Comparison of ENCODE assay signal across 16 cellular contexts in the genomic region with DNA sequence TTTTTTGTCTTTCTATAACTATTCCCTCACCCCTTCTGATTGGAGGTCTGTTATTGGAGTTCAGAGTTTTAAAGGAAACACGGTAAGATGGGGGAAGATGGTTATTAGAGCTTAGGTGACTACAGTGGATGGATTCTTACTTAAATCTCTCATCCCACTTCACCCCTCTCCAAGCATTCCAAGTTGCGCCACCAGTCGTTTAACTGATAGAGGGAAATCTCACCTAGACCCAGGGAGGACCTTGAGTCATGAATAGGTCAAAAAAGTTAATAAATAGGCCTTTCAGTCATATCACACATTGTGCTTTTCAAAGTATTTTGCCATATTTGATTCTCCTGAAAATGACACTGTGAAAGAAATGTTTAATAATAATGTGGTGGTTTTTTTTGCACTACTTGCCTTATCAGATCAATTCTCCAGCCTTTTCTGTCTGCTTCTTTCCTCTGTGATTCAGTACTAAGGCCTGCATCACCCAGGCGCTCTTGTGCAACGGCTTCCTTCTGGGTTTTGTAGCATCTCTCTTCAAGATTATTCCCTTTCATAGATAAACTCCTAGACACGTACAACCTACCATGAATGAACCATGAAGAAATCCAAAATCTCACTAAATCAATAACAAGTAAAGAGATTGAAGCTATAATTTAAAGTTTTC.
A peak's percentile ranks its signal among the peaks of the same experiment; 100 is the strongest.
DNase-seq lines count a peak whose midpoint lies in the region; ATAC-seq and TF ChIP-seq lines count a peak whose summit lies in the region.
"Had no signal": no experiment of that assay in that cellular context is flagged by ENCODE, and none has a peak within 500 bp of the region (broad histone marks: within the 10 kb centered on the region; RNA-seq: fewer than 3 reads in every experiment).

No MANE protein-coding gene starts in this region.

- TF ChIP-seq POLR2A in HCT116 (IDR thresholded peaks at IDR 0.05; ENCODE audit: borderline replicate concordance, extremely low read depth, insufficient read depth, insufficient read length) = no peak

- CTCF ChIA-PET in HCT116 (lab: Charles Lee) = no interaction called here

- intact Hi-C loops in HCT116 (cut with micrococcal nuclease) = no loop called here

- TF ChIP-seq CTCF in HCT116 (IDR thresholded peaks at IDR 0.05 in 2 of 3, conservative IDR thresholded peaks at IDR 0.05 in 1 of 3; ENCODE audit: borderline replicate concordance in 1 of 3, insufficient read depth in 1 of 3, low read depth in 2 of 3, low read length in 2 of 3) = no peak
- TF ChIP-seq CTCF in fibroblast of villous mesenchyme (IDR thresholded peaks at IDR 0.05; ENCODE audit: insufficient read depth, low read depth, low read length) = no peak
- TF ChIP-seq CTCF in smooth muscle cell (IDR thresholded peaks at IDR 0.05; ENCODE audit: borderline replicate concordance, insufficient read depth, poor library complexity, severe bottlenecking) = no peak

- H3K27ac ChIP-seq in HCT116 (ENCODE audit: low read depth, low read length) (no peak overlapping the region), smooth muscle cell (ENCODE audit: low read depth) (peak overlapping the region; percentile 49)
- H3K27ac ChIP-seq: SJSA1 had no signal

- H3K4me3 ChIP-seq in HCT116 (replicated peaks in 1 of 2; ENCODE audit: low read depth in 1 of 2, low read length in 2 of 2) (no peak overlapping the region), fibroblast of villous mesenchyme (ENCODE audit: low read depth, low read length) (no peak overlapping the region), smooth muscle cell (no peak overlapping the region)
- H3K4me3 ChIP-seq: GM12878, SJSA1 had no signal

- H3K9me2 ChIP-seq in HCT116 (ENCODE audit: insufficient read depth) = no peaks in the 10 kb centered on the region

- no peaks in the 10 kb centered on the region for H3K79me2 ChIP-seq in HCT116 (ENCODE audit: insufficient read depth, low read length)
- H3K79me2 ChIP-seq in smooth muscle cell (ENCODE audit: low read depth) = no peaks in the 10 kb centered on the region

- no TSS peak for BruUV-seq in HCT116 (replicated peaks; lab: Mats Ljungman, UMichigan)

- 39% methylated on average over 6 of the region's 6 CpGs for WGBS in smooth muscle cell (ENCODE audit: low lambda C conversion rate)

- H2AFZ ChIP-seq in HCT116 (ENCODE audit: low read depth, low read length, poor library complexity, severe bottlenecking) (peak overlapping the region; percentile 27), smooth muscle cell (ENCODE audit: low read depth) (no peak overlapping the region)

- no peaks in the 10 kb centered on the region for H3K36me3 ChIP-seq in HCT116 (ENCODE audit: control insufficient read depth in 1 of 2, insufficient read depth in 2 of 2, low read length in 2 of 2)
- no peaks in the 10 kb centered on the region for H3K36me3 ChIP-seq in smooth muscle cell (ENCODE audit: low read depth)
- H3K36me3 ChIP-seq: SJSA1 had no signal

- DNase-seq in HCT116 (ENCODE audit: low read depth, low spot score) (no peak), amniotic epithelial cell (ENCODE audit: low read depth) (peak; percentile 94), fibroblast of villous mesenchyme (ENCODE audit: low read depth) (peak; percentile 78), smooth muscle cell (lab: John Stamatoyannopoulos, UW; ENCODE audit: unreplicated experiment) (no peak), NCI-H187 (lab: John Stamatoyannopoulos, UW) (no peak), D341Med (ENCODE audit: low spot score) (no peak)
- DNase-seq: CD4-positive, CD25-positive, alpha-beta regulatory T cell; COR-L47; GF-D8; NCI-H1092 treated with DMSO at 0.1 percent for 48 hours; NCI-H146; NCI-H2081 treated with DMSO at 0.1 percent for 48 hours had no signal

- H4K20me1 ChIP-seq in HCT116 (ENCODE audit: insufficient read depth) (no peaks in the 10 kb centered on the region), smooth muscle cell (ENCODE audit: low read depth) (no peaks in the 10 kb centered on the region)

- H3K27me3 ChIP-seq in HCT116 (ENCODE audit: insufficient read depth, low read length) = no peaks in the 10 kb centered on the region
- no peaks in the 10 kb centered on the region for H3K27me3 ChIP-seq in smooth muscle cell (ENCODE audit: low read depth)
- H3K27me3 ChIP-seq: SJSA1 had no signal

- H3F3A ChIP-seq in smooth muscle cell (ENCODE audit: low read depth) = no peaks in the 10 kb centered on the region

- TF ChIP-seq RAD21 in HCT116 (IDR thresholded peaks at IDR 0.05; ENCODE audit: low read depth) = no peak

- POLR2A ChIA-PET in HCT116 (lab: Charles Lee) = no interaction called here

- peaks cover 0 to 27% of the 10 kb centered on the region in 2 experiments; a peak in 3 of 4 replicates for H3K4me1 ChIP-seq in HCT116 (ENCODE audit: control insufficient read depth in 1 of 2, insufficient read depth in 2 of 2, low read length in 2 of 2)
- H3K4me1 ChIP-seq in smooth muscle cell (ENCODE audit: low read depth) = no peaks in the 10 kb centered on the region

- no peak overlapping the region for H3K9ac ChIP-seq in HCT116 (ENCODE audit: low read length)
- H3K9ac ChIP-seq in smooth muscle cell (ENCODE audit: low read depth) = no peak overlapping the region

- H3K4me2 ChIP-seq in HCT116 (ENCODE audit: low read length) (no peak overlapping the region), smooth muscle cell (no peak overlapping the region)

- RAD21 ChIA-PET in HCT116 (lab: Charles Lee; ENCODE audit: low non-redundant PET in 1 of 2, low total read pairs in 2 of 2, uncharacterized antibody in 2 of 2, unreplicated experiment in 2 of 2) = no interaction called here

- H3K9me3 ChIP-seq in HCT116 (ENCODE audit: control insufficient read depth in 1 of 2, insufficient read depth in 1 of 2, low read depth in 1 of 2, low read length in 2 of 2) = no peaks in the 10 kb centered on the region
- no peaks in the 10 kb centered on the region for H3K9me3 ChIP-seq in smooth muscle cell (replicated peaks; ENCODE audit: low read depth)
- H3K9me3 ChIP-seq: SJSA1 had no signal

- ATAC-seq in HCT116 (no peak), HG03139 (IDR thresholded peaks at IDR 0.05; ENCODE audit: unreplicated experiment) (no peak)
- ATAC-seq: GM12878, Panc1 had no signal

TF ChIP-seq in HCT116, 20 proteins besides CTCF, POLR2A, EP300 and RAD21:
- no peak for TF ChIP-seq SRF (IDR thresholded peaks at IDR 0.05; ENCODE audit: low read depth)
- no peak for TF ChIP-seq SIN3A (IDR thresholded peaks at IDR 0.05; ENCODE audit: low read depth)
- TF ChIP-seq, protein P1, sequence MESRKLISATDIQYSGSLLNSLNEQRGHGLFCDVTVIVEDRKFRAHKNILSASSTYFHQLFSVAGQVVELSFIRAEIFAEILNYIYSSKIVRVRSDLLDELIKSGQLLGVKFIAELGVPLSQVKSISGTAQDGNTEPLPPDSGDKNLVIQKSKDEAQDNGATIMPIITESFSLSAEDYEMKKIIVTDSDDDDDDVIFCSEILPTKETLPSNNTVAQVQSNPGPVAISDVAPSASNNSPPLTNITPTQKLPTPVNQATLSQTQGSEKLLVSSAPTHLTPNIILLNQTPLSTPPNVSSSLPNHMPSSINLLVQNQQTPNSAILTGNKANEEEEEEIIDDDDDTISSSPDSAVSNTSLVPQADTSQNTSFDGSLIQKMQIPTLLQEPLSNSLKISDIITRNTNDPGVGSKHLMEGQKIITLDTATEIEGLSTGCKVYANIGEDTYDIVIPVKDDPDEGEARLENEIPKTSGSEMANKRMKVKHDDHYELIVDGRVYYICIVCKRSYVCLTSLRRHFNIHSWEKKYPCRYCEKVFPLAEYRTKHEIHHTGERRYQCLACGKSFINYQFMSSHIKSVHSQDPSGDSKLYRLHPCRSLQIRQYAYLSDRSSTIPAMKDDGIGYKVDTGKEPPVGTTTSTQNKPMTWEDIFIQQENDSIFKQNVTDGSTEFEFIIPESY (IDR thresholded peaks at IDR 0.05; ENCODE audit: extremely low read depth, insufficient replicate concordance, low read length) = no peak

Comparison
In these comparisons a context has a peak if more than half of its experiments do, and no peak if none do; other contexts are left out.
1. DNase-seq: peak in amniotic epithelial cell (single experiment) and fibroblast of villous mesenchyme (single experiment); none in HCT116 (single experiment), smooth muscle cell (single experiment), NCI-H187 (0 of 2) and D341Med (single experiment).